ENCODE assay signal across 2 cellular contexts in the genomic region with DNA sequence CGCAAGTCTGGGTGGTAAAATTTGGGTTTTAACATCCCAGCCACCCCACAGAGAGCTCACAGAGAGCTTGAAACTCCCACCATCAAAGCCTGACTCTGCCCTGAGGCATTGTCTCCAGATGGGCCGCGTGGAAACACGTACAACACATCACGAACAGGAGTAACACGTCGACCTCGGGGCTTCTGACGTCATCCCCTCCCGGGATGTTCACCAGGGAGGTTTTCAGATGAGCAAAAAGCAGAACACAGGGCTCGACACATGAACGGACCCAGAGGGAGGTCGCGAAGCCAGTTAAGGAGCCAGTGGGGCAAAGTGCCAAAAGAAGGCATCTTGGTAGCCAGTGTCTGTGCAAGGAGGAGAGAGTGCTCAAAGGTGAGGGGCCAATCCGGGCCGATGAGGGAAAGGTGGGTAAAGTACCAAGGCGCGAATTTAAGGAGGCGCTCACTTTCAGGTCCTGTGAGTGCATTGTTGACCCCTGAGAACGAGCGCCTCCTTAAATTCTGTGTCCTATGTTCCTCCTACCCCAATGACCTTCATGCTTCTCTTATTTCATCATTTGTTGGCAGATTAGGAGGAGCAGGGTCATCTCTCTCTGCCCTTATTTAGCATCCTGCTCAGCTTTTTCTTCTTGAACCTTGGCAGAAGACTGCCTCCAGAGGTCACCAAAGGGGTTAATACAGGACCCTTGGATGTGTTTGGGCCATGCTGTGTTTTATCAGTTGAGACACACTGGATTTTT.
TF ChIP-seq lines count a peak whose summit lies in the region.

No MANE protein-coding gene starts in this region.

TF ChIP-seq in IMR-90, 13 proteins besides CTCF, POLR2A, EP300 and RAD21:
- TF ChIP-seq USF2 (IDR thresholded peaks at IDR 0.05; ENCODE audit: low read depth, low read length) (no peak), RCOR1 (IDR thresholded peaks at IDR 0.05; ENCODE audit: insufficient replicate concordance, low read length) (no peak), RFX5 (IDR thresholded peaks at IDR 0.05; ENCODE audit: low read depth, low read length) (no peak)

TF ChIP-seq in SK-N-SH, 30 proteins besides CTCF, POLR2A, EP300 and RAD21:
- no peak for TF ChIP-seq RFX5 (IDR thresholded peaks at IDR 0.05; ENCODE audit: low read length)
- TF ChIP-seq USF2 (IDR thresholded peaks at IDR 0.05; ENCODE audit: borderline replicate concordance, low read depth, low read length): no peak
- TF ChIP-seq, protein P1, sequence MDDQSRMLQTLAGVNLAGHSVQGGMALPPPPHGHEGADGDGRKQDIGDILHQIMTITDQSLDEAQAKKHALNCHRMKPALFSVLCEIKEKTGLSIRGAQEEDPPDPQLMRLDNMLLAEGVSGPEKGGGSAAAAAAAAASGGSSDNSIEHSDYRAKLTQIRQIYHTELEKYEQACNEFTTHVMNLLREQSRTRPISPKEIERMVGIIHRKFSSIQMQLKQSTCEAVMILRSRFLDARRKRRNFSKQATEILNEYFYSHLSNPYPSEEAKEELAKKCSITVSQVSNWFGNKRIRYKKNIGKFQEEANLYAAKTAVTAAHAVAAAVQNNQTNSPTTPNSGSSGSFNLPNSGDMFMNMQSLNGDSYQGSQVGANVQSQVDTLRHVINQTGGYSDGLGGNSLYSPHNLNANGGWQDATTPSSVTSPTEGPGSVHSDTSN (IDR thresholded peaks at IDR 0.05): no peak
- TF ChIP-seq MXI1 (IDR thresholded peaks at IDR 0.05; ENCODE audit: low read depth, low read length): no peak
- TF ChIP-seq SIN3A (IDR thresholded peaks at IDR 0.05; ENCODE audit: borderline replicate concordance, low read depth, low read length): no peak
- no peak for TF ChIP-seq FOSL2 (IDR thresholded peaks at IDR 0.05; ENCODE audit: borderline replicate concordance, low read depth)
- TF ChIP-seq MEF2A (IDR thresholded peaks at IDR 0.05; ENCODE audit: borderline replicate concordance, low read depth): no peak
- no peak for TF ChIP-seq JUND (IDR thresholded peaks at IDR 0.05)
- TF ChIP-seq, protein P2, sequence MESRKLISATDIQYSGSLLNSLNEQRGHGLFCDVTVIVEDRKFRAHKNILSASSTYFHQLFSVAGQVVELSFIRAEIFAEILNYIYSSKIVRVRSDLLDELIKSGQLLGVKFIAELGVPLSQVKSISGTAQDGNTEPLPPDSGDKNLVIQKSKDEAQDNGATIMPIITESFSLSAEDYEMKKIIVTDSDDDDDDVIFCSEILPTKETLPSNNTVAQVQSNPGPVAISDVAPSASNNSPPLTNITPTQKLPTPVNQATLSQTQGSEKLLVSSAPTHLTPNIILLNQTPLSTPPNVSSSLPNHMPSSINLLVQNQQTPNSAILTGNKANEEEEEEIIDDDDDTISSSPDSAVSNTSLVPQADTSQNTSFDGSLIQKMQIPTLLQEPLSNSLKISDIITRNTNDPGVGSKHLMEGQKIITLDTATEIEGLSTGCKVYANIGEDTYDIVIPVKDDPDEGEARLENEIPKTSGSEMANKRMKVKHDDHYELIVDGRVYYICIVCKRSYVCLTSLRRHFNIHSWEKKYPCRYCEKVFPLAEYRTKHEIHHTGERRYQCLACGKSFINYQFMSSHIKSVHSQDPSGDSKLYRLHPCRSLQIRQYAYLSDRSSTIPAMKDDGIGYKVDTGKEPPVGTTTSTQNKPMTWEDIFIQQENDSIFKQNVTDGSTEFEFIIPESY (IDR thresholded peaks at IDR 0.05; ENCODE audit: borderline replicate concordance, low read depth): no peak
- no peak for TF ChIP-seq YY1 (IDR thresholded peaks at IDR 0.05; ENCODE audit: low read depth)
- TF ChIP-seq RXRA (IDR thresholded peaks at IDR 0.05; ENCODE audit: borderline replicate concordance, low read depth): no peak
- TF ChIP-seq, protein P3, sequence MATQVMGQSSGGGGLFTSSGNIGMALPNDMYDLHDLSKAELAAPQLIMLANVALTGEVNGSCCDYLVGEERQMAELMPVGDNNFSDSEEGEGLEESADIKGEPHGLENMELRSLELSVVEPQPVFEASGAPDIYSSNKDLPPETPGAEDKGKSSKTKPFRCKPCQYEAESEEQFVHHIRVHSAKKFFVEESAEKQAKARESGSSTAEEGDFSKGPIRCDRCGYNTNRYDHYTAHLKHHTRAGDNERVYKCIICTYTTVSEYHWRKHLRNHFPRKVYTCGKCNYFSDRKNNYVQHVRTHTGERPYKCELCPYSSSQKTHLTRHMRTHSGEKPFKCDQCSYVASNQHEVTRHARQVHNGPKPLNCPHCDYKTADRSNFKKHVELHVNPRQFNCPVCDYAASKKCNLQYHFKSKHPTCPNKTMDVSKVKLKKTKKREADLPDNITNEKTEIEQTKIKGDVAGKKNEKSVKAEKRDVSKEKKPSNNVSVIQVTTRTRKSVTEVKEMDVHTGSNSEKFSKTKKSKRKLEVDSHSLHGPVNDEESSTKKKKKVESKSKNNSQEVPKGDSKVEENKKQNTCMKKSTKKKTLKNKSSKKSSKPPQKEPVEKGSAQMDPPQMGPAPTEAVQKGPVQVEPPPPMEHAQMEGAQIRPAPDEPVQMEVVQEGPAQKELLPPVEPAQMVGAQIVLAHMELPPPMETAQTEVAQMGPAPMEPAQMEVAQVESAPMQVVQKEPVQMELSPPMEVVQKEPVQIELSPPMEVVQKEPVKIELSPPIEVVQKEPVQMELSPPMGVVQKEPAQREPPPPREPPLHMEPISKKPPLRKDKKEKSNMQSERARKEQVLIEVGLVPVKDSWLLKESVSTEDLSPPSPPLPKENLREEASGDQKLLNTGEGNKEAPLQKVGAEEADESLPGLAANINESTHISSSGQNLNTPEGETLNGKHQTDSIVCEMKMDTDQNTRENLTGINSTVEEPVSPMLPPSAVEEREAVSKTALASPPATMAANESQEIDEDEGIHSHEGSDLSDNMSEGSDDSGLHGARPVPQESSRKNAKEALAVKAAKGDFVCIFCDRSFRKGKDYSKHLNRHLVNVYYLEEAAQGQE (IDR thresholded peaks at IDR 0.05; ENCODE audit: low read depth, low read length): no peak
- no peak for TF ChIP-seq SMC3 (IDR thresholded peaks at IDR 0.05; ENCODE audit: low read depth, low read length)
- no peak for TF ChIP-seq FOXM1 (IDR thresholded peaks at IDR 0.05; ENCODE audit: low read depth)
- TF ChIP-seq GABPA (IDR thresholded peaks at IDR 0.05; ENCODE audit: low read depth): no peak
